16 cellular contexts compared by ENCODE assay signal in the genomic region with DNA sequence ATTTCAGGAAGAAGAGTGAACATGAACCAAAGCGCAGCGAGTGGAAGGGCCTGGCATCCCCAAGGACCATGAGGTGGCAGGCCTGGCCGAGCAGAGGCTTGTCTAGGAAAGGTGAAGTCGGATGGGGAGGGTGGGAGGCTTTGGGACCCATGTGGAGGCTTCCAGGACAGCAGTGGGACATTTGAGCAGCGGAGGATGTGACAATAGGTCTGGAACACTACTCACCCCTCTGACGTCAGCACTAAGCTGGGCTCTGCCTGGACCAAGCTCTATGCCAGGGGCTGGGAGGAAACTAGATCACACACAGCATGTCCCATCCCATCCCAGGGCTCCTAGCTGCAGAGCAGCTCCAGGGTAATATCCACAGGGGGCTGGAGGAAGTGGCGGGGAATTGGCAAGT.
DNase-seq lines count a peak whose midpoint lies in the region; ATAC-seq and TF ChIP-seq lines count a peak whose summit lies in the region.
"Had no signal": no experiment of that assay in that cellular context is flagged by ENCODE, and none has a peak within 500 bp of the region (broad histone marks: within the 10 kb centered on the region; RNA-seq: fewer than 3 reads in every experiment).

No MANE protein-coding gene starts in this region.

- peak overlapping the region; percentile 23 for H2AFZ ChIP-seq in IMR-90 (replicated peaks; ENCODE audit: low read length, poor library complexity)
- H2AFZ ChIP-seq in neural progenitor cell (replicated peaks) = no peak overlapping the region

- no peak overlapping the region for H3K4me2 ChIP-seq in IMR-90 (ENCODE audit: low read depth, low read length)
- H3K4me2 ChIP-seq in neural progenitor cell = no peak overlapping the region

- CTCF ChIA-PET in A673 (lab: Charles Lee) (interaction anchor here (1.9 kb wide), 1 partner anchor 9 kb away, joined by 6 read pairs; no protein-coding TSS in a partner anchor), IMR-90 (lab: Yijun Ruan, JAX) (no interaction called here)

- H3K4me3 Mint-ChIP-seq in neural progenitor cell = no peak overlapping the region
- no peak overlapping the region for H3K4me3 Mint-ChIP-seq in stimulated activated effector memory CD8-positive, alpha-beta T cell treated with anti-CD3 and anti-CD28 coated beads, Interleukin-12 subunit alpha, Interleukin-12 subunit beta, amount 100 ng/mL, for 72 hours
- H3K4me3 Mint-ChIP-seq: CD4-positive, alpha-beta T cell; HFFc6 had no signal

- no peaks in the 10 kb centered on the region for H3K79me2 ChIP-seq in neural progenitor cell (ENCODE audit: low read depth)

- H3K27ac ChIP-seq in A673 (ENCODE audit: low read depth, low read length, poor library complexity, severe bottlenecking) (peak overlapping the region; percentile 47), IMR-90 (ENCODE audit: insufficient read depth, low read length) (no peak overlapping the region), neural progenitor cell (no peak overlapping the region)

- no peak for TF ChIP-seq RAD21 in IMR-90 (IDR thresholded peaks at IDR 0.05; ENCODE audit: low read length)

- no peak overlapping the region for H2BK5ac ChIP-seq in IMR-90 (ENCODE audit: low read depth, low read length, poor library complexity, severe bottlenecking)

- TF ChIP-seq CTCF in A673 (conservative IDR thresholded peaks at IDR 0.05; ENCODE audit: low read depth, low read length) (no peak), IMR-90 (conservative IDR thresholded peaks at IDR 0.05; ENCODE audit: low read depth, low read length) (no peak), neural progenitor cell (IDR thresholded peaks at IDR 0.05) (no peak)

- H3K4me1 ChIP-seq in A673 (ENCODE audit: insufficient read depth, low read length, poor library complexity, severe bottlenecking) (peaks cover 24% of the 10 kb centered on the region), IMR-90 (ENCODE audit: control insufficient read depth, insufficient read depth, low read length) (no peaks in the 10 kb centered on the region), neural progenitor cell (no peaks in the 10 kb centered on the region)
- H3K4me1 ChIP-seq: HAP-1 had no signal

- H3K9ac ChIP-seq in IMR-90 (ENCODE audit: low read depth, low read length) = no peak overlapping the region
- H3K9ac ChIP-seq in neural progenitor cell = no peak overlapping the region

- H4K8ac ChIP-seq in IMR-90 (ENCODE audit: low read depth in 2 of 2, low read length in 2 of 2) = no peak overlapping the region

- H3K23ac ChIP-seq in IMR-90 (ENCODE audit: low read depth, low read length) = no peak overlapping the region

- no peak overlapping the region for H2BK120ac ChIP-seq in IMR-90 (ENCODE audit: low read depth, low read length)

- TF ChIP-seq POLR2A in IMR-90 (IDR thresholded peaks at IDR 0.05; ENCODE audit: low read depth, low read length) = no peak

- no peaks in the 10 kb centered on the region for H3K9me1 ChIP-seq in IMR-90 (ENCODE audit: insufficient read depth, low read length)

- no peak overlapping the region for H2AK5ac ChIP-seq in IMR-90 (ENCODE audit: low read depth, low read length)

- no CpG with 5 or more reads among the region's 7 CpGs for WGBS in IMR-90 (ENCODE audit: extremely low coverage in 2 of 2, insufficient read length in 1 of 2), 2 experiments

- no peaks in the 10 kb centered on the region for H3K36me3 Mint-ChIP-seq in neural progenitor cell
- no peaks in the 10 kb centered on the region for H3K36me3 Mint-ChIP-seq in stimulated activated effector memory CD8-positive, alpha-beta T cell treated with anti-CD3 and anti-CD28 coated beads, Interleukin-12 subunit alpha, Interleukin-12 subunit beta, amount 100 ng/mL, for 72 hours

- no peaks in the 10 kb centered on the region for H4K20me1 ChIP-seq in IMR-90 (ENCODE audit: insufficient read depth, low read length)
- H4K20me1 ChIP-seq in neural progenitor cell (ENCODE audit: low read depth) = no peaks in the 10 kb centered on the region

- no peak overlapping the region for H3K56ac ChIP-seq in IMR-90 (ENCODE audit: extremely low read depth, insufficient read depth, low read length)

- DNase-seq in A673 (ENCODE audit: low spot score) (peak; percentile 71), IMR-90 (no peak), neural progenitor cell (ENCODE audit: low spot score) (no peak), activated gamma-delta T cell (lab: John Stamatoyannopoulos, UW) (no peak)
- no peak for DNase-seq in stimulated activated effector memory CD8-positive, alpha-beta T cell treated with anti-CD3 and anti-CD28 coated beads, Interleukin-12 subunit alpha, Interleukin-12 subunit beta, amount 100 ng/mL, for 72 hours (ENCODE audit: low spot score in 2 of 2)
- no peak for DNase-seq in activated CD4-positive, alpha-beta T cell treated with anti-CD3 and anti-CD28 coated beads for 48 hours
- no peak for DNase-seq in stimulated activated CD4-positive, alpha-beta T cell treated with anti-CD3 and anti-CD28 coated beads, Interleukin-4, amount 100 ng/mL, for 4 hours
- DNase-seq: 8988T; ACHN; C1 segment of cervical spinal cord; Calu3; CD4-positive, alpha-beta T cell; DMS 273 treated with DMSO at 0.1 percent for 48 hours; HFFc6 had no signal

- H2BK15ac ChIP-seq in IMR-90 (ENCODE audit: low read depth, low read length) = no peak overlapping the region

- H4K91ac ChIP-seq in IMR-90 (ENCODE audit: insufficient read depth, low read depth, low read length) = no peak overlapping the region

- no peak overlapping the region for H3K14ac ChIP-seq in IMR-90 (replicated peaks; ENCODE audit: low read depth, low read length)

- H3K18ac ChIP-seq in IMR-90 (ENCODE audit: low read depth, low read length) = no peak overlapping the region

- BruUV-seq in A673 (replicated peaks; lab: Mats Ljungman, UMichigan) (no TSS peak), IMR-90 (replicated peaks; lab: Mats Ljungman, UMichigan) (no TSS peak)

- H2AK9ac ChIP-seq in IMR-90 (replicated peaks; ENCODE audit: low read depth, low read length, poor library complexity) = no peak overlapping the region

- H3K9me3 ChIP-seq in A673 (ENCODE audit: low read depth, low read length, poor library complexity, severe bottlenecking) (no peaks in the 10 kb centered on the region), IMR-90 (ENCODE audit: control insufficient read depth, insufficient read depth, low read length) (no peaks in the 10 kb centered on the region), neural progenitor cell (ENCODE audit: low read depth) (no peaks in the 10 kb centered on the region)
- H3K9me3 ChIP-seq: HAP-1 had no signal

- H3K27ac Mint-ChIP-seq in neural progenitor cell = peak overlapping the region; percentile 11
- no peak overlapping the region for H3K27ac Mint-ChIP-seq in stimulated activated effector memory CD8-positive, alpha-beta T cell treated with anti-CD3 and anti-CD28 coated beads, Interleukin-12 subunit alpha, Interleukin-12 subunit beta, amount 100 ng/mL, for 72 hours
- H3K27ac Mint-ChIP-seq: CD4-positive, alpha-beta T cell; HFFc6 had no signal

- H3K36me3 ChIP-seq in A673 (ENCODE audit: insufficient read depth, low read length, poor library complexity, severe bottlenecking) = peaks cover 13% of the 10 kb centered on the region
- H3K36me3 ChIP-seq in IMR-90 (ENCODE audit: control insufficient read depth, insufficient read depth, low read length) = no peaks in the 10 kb centered on the region
- H3K36me3 ChIP-seq in neural progenitor cell = no peaks in the 10 kb centered on the region
- H3K36me3 ChIP-seq: HAP-1 had no signal

- H3K9me3 Mint-ChIP-seq in neural progenitor cell = no peaks in the 10 kb centered on the region
- no peaks in the 10 kb centered on the region for H3K9me3 Mint-ChIP-seq in stimulated activated effector memory CD8-positive, alpha-beta T cell treated with anti-CD3 and anti-CD28 coated beads, Interleukin-12 subunit alpha, Interleukin-12 subunit beta, amount 100 ng/mL, for 72 hours
- H3K9me3 Mint-ChIP-seq: CD4-positive, alpha-beta T cell; HFFc6 had no signal

- H4K5ac ChIP-seq in IMR-90 (ENCODE audit: low read depth, low read length) = no peak overlapping the region

- peaks cover 7% of the 10 kb centered on the region for H3K27me3 Mint-ChIP-seq in neural progenitor cell (ENCODE audit: insufficient read depth, low read depth)
- H3K27me3 Mint-ChIP-seq: CD4-positive, alpha-beta T cell had no signal

- H3K79me1 ChIP-seq in IMR-90 (ENCODE audit: low read depth in 1 of 2, low read length in 2 of 2) = no peaks in the 10 kb centered on the region

- in situ Hi-C loops in IMR-90 (cut with MboI; ENCODE audit: low sequenced_read_pairs) = no loop called here

- dilution Hi-C loops in IMR-90 (cut with HindIII; ENCODE audit: low sequenced_read_pairs, unreplicated experiment) = no loop called here

- intact Hi-C loops in A673 (cut with micrococcal nuclease; ENCODE audit: unreplicated experiment) = loop anchor here (5.0 to 10.0 kb wide), 2 partner anchors 60 to 168 kb away; no protein-coding TSS in a partner anchor
- intact Hi-C loops in IMR-90 (cut with micrococcal nuclease) = loop anchor here (5.0 to 10.0 kb wide), 2 partner anchors 948 to 995 kb away; a partner anchor contains a TSS

- H2BK20ac ChIP-seq in IMR-90 (ENCODE audit: low read depth, low read length) = no peak overlapping the region

- H3K4me1 Mint-ChIP-seq in neural progenitor cell = peaks cover 12% of the 10 kb centered on the region
- H3K4me1 Mint-ChIP-seq in stimulated activated effector memory CD8-positive, alpha-beta T cell treated with anti-CD3 and anti-CD28 coated beads, Interleukin-12 subunit alpha, Interleukin-12 subunit beta, amount 100 ng/mL, for 72 hours = no peaks in the 10 kb centered on the region

- no peak overlapping the region for H3K4me3 ChIP-seq in A673 (ENCODE audit: low read depth, low read length, poor library complexity, severe bottlenecking)
- H3K4me3 ChIP-seq in IMR-90 (ENCODE audit: insufficient read depth, low read depth, low read length) = no peak overlapping the region
- no peak overlapping the region for H3K4me3 ChIP-seq in neural progenitor cell
- H3K4me3 ChIP-seq: HAP-1, K562 had no signal

- H3K4ac ChIP-seq in IMR-90 (ENCODE audit: low read depth, low read length) = no peak overlapping the region

- no peaks in the 10 kb centered on the region for H3K27me3 ChIP-seq in A673 (replicated peaks; ENCODE audit: insufficient read depth, low read depth, low read length, poor library complexity)
- peaks cover 3% of the 10 kb centered on the region for H3K27me3 ChIP-seq in IMR-90 (ENCODE audit: control insufficient read depth, insufficient read depth, low read length)
- H3K27me3 ChIP-seq in neural progenitor cell = no peaks in the 10 kb centered on the region

- no peaks in the 10 kb centered on the region for H3F3A ChIP-seq in neural progenitor cell (ENCODE audit: low read depth)

- POLR2A ChIA-PET in A673 (lab: Charles Lee; ENCODE audit: low non-redundant PET) (no interaction called here), IMR-90 (lab: Charles Lee; ENCODE audit: unreplicated experiment) (no interaction called here)

- no peak for ATAC-seq in IMR-90 (ENCODE audit: low read depth)
- peak; percentile 6 for ATAC-seq in stimulated activated effector memory CD8-positive, alpha-beta T cell treated with anti-CD3 and anti-CD28 coated beads, Interleukin-12 subunit alpha, Interleukin-12 subunit beta, amount 100 ng/mL, for 72 hours
